In the genomic region with DNA sequence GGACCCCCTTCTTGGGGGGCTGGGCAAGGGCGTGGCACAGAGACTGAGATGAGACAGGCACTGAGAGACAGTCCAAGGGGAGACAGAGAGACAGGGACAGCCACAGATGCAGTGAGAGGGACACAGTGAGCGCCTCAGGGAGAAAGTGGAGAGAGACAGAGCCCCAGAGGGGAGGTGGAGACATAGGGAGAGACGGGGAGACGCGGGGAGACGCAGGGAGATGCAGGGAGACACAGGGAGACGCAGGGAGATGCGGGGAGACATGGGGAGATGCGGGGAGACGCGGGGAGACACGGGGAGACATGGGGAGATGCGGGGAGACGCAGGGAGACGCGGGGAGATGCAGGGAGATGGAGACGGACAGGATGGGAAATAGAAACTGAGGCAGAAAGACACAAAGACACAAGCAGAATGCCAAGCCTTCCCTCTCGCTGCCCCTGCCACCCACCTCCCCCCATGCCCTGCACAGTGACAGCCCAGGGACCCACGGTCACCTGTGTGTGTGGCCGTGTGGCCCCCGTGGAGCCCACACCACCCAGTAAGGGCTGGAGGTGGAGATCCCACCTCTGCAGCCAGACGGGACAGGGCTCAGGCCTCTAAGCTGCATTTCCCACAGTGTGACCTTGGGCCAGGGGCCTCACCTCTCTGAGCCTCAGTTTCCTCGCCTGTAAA, we compare ENCODE assay signal across 24 cellular contexts. TPM values are rescaled to one million over a fixed set of nuclear protein-coding genes. Genes with fewer than 3 reads are reported as not detected.
"Had no signal": no experiment of that assay in that cellular context is flagged by ENCODE, and none has a peak within 500 bp of the region (broad histone marks: within the 10 kb centered on the region; RNA-seq: fewer than 3 reads in every experiment).

No MANE protein-coding gene starts in this region.

- H3K27ac ChIP-seq: ascending aorta had no signal

- H3K9me3 ChIP-seq: ascending aorta had no signal

- H3K4me1 Mint-ChIP-seq: activated CD4-positive, alpha-beta T cell treated with anti-CD3 and anti-CD28 coated beads, Interleukin-2, amount 10 ng/mL, durations not matched to agents 24 days and 14 days; activated CD8-positive, alpha-beta memory T cell treated with anti-CD3 and anti-CD28 coated beads, Interleukin-2, amount 10 ng/mL, durations not matched to agents 7 days and 5 days; activated naive CD8-positive, alpha-beta T cell treated with anti-CD3 and anti-CD28 coated beads, Interleukin-2, amount 50 U/mL, for 24 hours had no signal

- H3K4me3 ChIP-seq: ascending aorta had no signal

- DNase-seq: activated CD4-positive, alpha-beta T cell treated with anti-CD3 and anti-CD28 coated beads for 1 hour; activated CD4-positive, alpha-beta T cell treated with anti-CD3 and anti-CD28 coated beads, Interleukin-2, amount 10 ng/mL, durations not matched to agents 24 days and 14 days; activated CD4-positive, alpha-beta T cell treated with anti-CD3 and anti-CD28 coated beads, Interleukin-2, amount 50 U/mL, for 48 hours; activated CD8-positive, alpha-beta memory T cell treated with anti-CD3 and anti-CD28 coated beads, Interleukin-2, amount 10 ng/mL, durations not matched to agents 7 days and 5 days; activated effector memory CD4-positive, alpha-beta T cell treated with anti-CD3 and anti-CD28 coated beads, Interleukin-2, amount 50 U/mL, for 16 hours; activated naive CD4-positive, alpha-beta T cell treated with Interleukin-2 at 50 U/mL for 16 hours; activated naive CD8-positive, alpha-beta T cell treated with anti-CD3 and anti-CD28 coated beads, Interleukin-2, amount 50 U/mL, for 24 hours; activated T-cell treated with anti-CD3 and anti-CD28 coated beads, Interleukin-2, amount 50 U/mL, for 24 hours; amniotic stem cell; Kasumi-1; NCI-H146; NCI-H187 treated with DMSO at 0.1 percent for 48 hours; NCI-H2081 treated with DMSO at 0.1 percent for 48 hours; NCI-H446; NCI-H524; PC-3; SHP77 treated with DMSO at 0.1 percent for 48 hours had no signal

- ATAC-seq: activated CD8-positive, alpha-beta memory T cell treated with anti-CD3 and anti-CD28 coated beads, Interleukin-2, amount 10 ng/mL, durations not matched to agents 7 days and 5 days; activated naive CD4-positive, alpha-beta T cell treated with anti-CD3 and anti-CD28 coated beads, Interleukin-2, amount 50 U/mL, for 72 hours; activated naive CD8-positive, alpha-beta T cell treated with anti-CD3 and anti-CD28 coated beads, Interleukin-2, amount 50 U/mL, for 24 hours; PC-3; WTC11 had no signal

- FAIRE-seq: RCC 7860 had no signal

- H3K4me3 Mint-ChIP-seq: activated CD4-positive, alpha-beta T cell treated with anti-CD3 and anti-CD28 coated beads, Interleukin-2, amount 10 ng/mL, durations not matched to agents 24 days and 14 days; activated CD8-positive, alpha-beta memory T cell treated with anti-CD3 and anti-CD28 coated beads, Interleukin-2, amount 10 ng/mL, durations not matched to agents 7 days and 5 days; activated naive CD8-positive, alpha-beta T cell treated with anti-CD3 and anti-CD28 coated beads, Interleukin-2, amount 50 U/mL, for 24 hours; activated T-cell treated with anti-CD3 and anti-CD28 coated beads, Interleukin-2, amount 50 U/mL, for 24 hours; brain; T-helper 1 cell treated with Interleukin-12 subunit alpha and Interleukin-12 subunit beta and Interleukin-4 antibody, amounts not matched to agents 30 μg/mL and 1 μg/mL, for 36 hours; WTC11 had no signal

- H3K4me1 ChIP-seq: ascending aorta had no signal

- H3K36me3 ChIP-seq: ascending aorta had no signal

- H3K27ac Mint-ChIP-seq: activated CD4-positive, alpha-beta T cell treated with anti-CD3 and anti-CD28 coated beads, Interleukin-2, amount 10 ng/mL, durations not matched to agents 24 days and 14 days; activated CD8-positive, alpha-beta memory T cell treated with anti-CD3 and anti-CD28 coated beads, Interleukin-2, amount 10 ng/mL, durations not matched to agents 7 days and 5 days; activated naive CD4-positive, alpha-beta T cell treated with anti-CD3 and anti-CD28 coated beads, Interleukin-2, amount 50 U/mL, for 72 hours; activated naive CD8-positive, alpha-beta T cell treated with anti-CD3 and anti-CD28 coated beads, Interleukin-2, amount 50 U/mL, for 24 hours; activated T-cell treated with anti-CD3 and anti-CD28 coated beads, Interleukin-2, amount 50 U/mL, for 24 hours; T-helper 1 cell treated with Interleukin-12 subunit alpha and Interleukin-12 subunit beta and Interleukin-4 antibody, amounts not matched to agents 30 μg/mL and 1 μg/mL, for 36 hours; WTC11 had no signal

- H3K36me3 Mint-ChIP-seq: activated CD8-positive, alpha-beta memory T cell treated with anti-CD3 and anti-CD28 coated beads, Interleukin-2, amount 10 ng/mL, durations not matched to agents 7 days and 5 days; activated naive CD4-positive, alpha-beta T cell treated with anti-CD3 and anti-CD28 coated beads, Interleukin-2, amount 50 U/mL, for 72 hours; brain; WTC11 had no signal

- H3K9me3 Mint-ChIP-seq: activated CD4-positive, alpha-beta T cell treated with anti-CD3 and anti-CD28 coated beads, Interleukin-2, amount 10 ng/mL, durations not matched to agents 24 days and 14 days; activated naive CD4-positive, alpha-beta T cell treated with anti-CD3 and anti-CD28 coated beads, Interleukin-2, amount 50 U/mL, for 72 hours; activated naive CD8-positive, alpha-beta T cell treated with anti-CD3 and anti-CD28 coated beads, Interleukin-2, amount 50 U/mL, for 24 hours; activated T-cell treated with anti-CD3 and anti-CD28 coated beads, Interleukin-2, amount 50 U/mL, for 24 hours; brain; T-helper 1 cell treated with Interleukin-12 subunit alpha and Interleukin-12 subunit beta and Interleukin-4 antibody, amounts not matched to agents 30 μg/mL and 1 μg/mL, for 36 hours; WTC11 had no signal

RNA-seq across cellular contexts. Expression of a gene that starts 8.8 kb away (rescaled TPM):
- total RNA-seq: activated CD4-positive, alpha-beta T cell treated with anti-CD3 and anti-CD28 coated beads, Interleukin-2, amount 10 ng/mL, durations not matched to agents 24 days and 14 days; activated CD8-positive, alpha-beta memory T cell treated with anti-CD3 and anti-CD28 coated beads, Interleukin-2, amount 10 ng/mL, durations not matched to agents 7 days and 5 days; activated naive CD4-positive, alpha-beta T cell treated with anti-CD3 and anti-CD28 coated beads, Interleukin-2, amount 50 U/mL, for 72 hours; ascending aorta had no signal

RNA-seq across cellular contexts. Expression of a gene that starts 33.7 kb away (rescaled TPM):
- total RNA-seq: activated CD4-positive, alpha-beta T cell treated with anti-CD3 and anti-CD28 coated beads, Interleukin-2, amount 10 ng/mL, durations not matched to agents 24 days and 14 days; activated CD8-positive, alpha-beta memory T cell treated with anti-CD3 and anti-CD28 coated beads, Interleukin-2, amount 10 ng/mL, durations not matched to agents 7 days and 5 days; activated naive CD4-positive, alpha-beta T cell treated with anti-CD3 and anti-CD28 coated beads, Interleukin-2, amount 50 U/mL, for 72 hours; ascending aorta; PC-3; SK-MEL-5; WTC11 had no signal
